ENCODE assay signal across 14 cellular contexts in the genomic region with DNA sequence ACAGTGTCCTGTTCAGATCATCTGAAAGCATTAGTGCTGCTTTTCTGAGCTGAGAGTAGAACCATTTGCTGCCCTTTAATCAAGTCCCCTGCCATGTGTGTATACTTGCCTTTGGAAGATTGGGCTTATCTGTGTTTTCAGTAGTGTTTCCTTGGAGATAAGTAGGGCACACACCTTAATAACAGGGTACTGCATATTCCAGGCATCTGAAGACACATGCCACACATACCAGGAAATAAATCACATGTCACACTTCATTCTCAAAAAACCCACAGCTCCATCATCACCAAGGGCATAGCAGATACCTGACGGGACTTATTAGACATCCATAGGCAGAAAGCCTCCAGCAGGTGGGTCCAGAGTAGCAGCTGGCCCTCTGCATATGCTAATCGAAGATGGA.
"Had no signal": no experiment of that assay in that cellular context is flagged by ENCODE, and none has a peak within 500 bp of the region (broad histone marks: within the 10 kb centered on the region; RNA-seq: fewer than 3 reads in every experiment).

No MANE protein-coding gene starts in this region.

- H3K4me1 ChIP-seq: heart left ventricle, prostate gland, stomach had no signal

- ATAC-seq: effector memory CD8-positive, alpha-beta T cell; heart left ventricle; left lobe of liver; sciatic nerve had no signal

- H3K27me3 ChIP-seq: heart left ventricle, stomach had no signal

- H3K36me3 ChIP-seq: heart left ventricle, prostate gland, stomach had no signal

- DNase-seq: activated CD4-positive, alpha-beta T cell treated with anti-CD3 and anti-CD28 coated beads, Interleukin-2, amount 50 U/mL, for 1 hour; activated CD8-positive, alpha-beta memory T cell treated with anti-CD3 and anti-CD28 coated beads for 24 hours; activated naive CD8-positive, alpha-beta T cell treated with anti-CD3 and anti-CD28 coated beads for 36 hours; amygdala; cerebellar nuclear complex; effector memory CD8-positive, alpha-beta T cell; foreskin melanocyte; heart left ventricle; nephron progenitor cell; stimulated activated CD4-positive, alpha-beta T cell treated with anti-CD3 and anti-CD28 coated beads, Interleukin-1b, Interleukin-23, amount 100 ng/mL, for 48 hours; stomach had no signal

- H3K27ac ChIP-seq: heart left ventricle, prostate gland, stomach had no signal

- H3K9me3 ChIP-seq: heart left ventricle, prostate gland, stomach had no signal

- H3K4me3 ChIP-seq: heart left ventricle, prostate gland, stomach had no signal
